In the genomic region with DNA sequence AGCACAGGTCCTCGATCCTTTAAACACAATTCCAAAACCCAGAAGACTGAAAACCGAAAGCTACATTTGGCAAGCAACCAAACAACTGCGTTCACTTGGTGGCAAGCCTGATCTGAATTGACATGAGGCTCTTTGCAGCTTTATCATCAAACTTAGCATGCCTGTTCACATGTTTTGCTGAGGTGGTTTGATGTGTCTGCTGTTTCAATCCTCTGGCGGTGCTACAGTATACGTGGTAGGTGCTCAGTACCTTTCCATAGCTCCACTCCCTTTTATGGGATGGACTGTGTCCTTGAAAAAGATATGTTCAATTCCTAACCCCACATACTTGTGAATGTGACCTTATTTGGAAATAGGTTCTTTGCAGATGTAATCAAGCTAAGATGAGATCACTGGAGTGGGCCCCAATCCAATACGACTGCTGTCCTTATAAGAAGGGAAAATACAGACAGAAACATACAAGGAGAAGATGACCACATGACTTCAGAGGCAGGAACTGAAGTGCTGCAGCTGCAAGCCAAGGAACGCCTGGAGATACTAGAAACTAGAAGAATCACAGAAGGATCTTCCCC, we compare ENCODE assay signal across 8 cellular contexts.
DNase-seq lines count a peak whose midpoint lies in the region; ATAC-seq and TF ChIP-seq lines count a peak whose summit lies in the region.

No MANE protein-coding gene starts in this region.

- H3K27me3 ChIP-seq in HUES6 (ENCODE audit: control insufficient read depth, insufficient read depth, low read length) = no peaks in the 10 kb centered on the region
- H3K27me3 ChIP-seq in muscle layer of colon (ENCODE audit: control insufficient read depth in 1 of 2, insufficient read depth in 2 of 2, low read length in 2 of 2) = no peaks in the 10 kb centered on the region

- no peak for ATAC-seq in HG03045 (IDR thresholded peaks at IDR 0.05; ENCODE audit: unreplicated experiment)

- H3K9ac ChIP-seq in HUES6 (ENCODE audit: low read length) = no peak overlapping the region
- H3K9ac ChIP-seq in muscle layer of colon (ENCODE audit: low read length) = peak overlapping the region; percentile 9

- H3K27ac ChIP-seq in HUES6 (ENCODE audit: low read depth, low read length) (0 out of 2 replicates have a peak overlapping the region, but pooled peaks have one; percentile 42), muscle layer of colon (ENCODE audit: low read depth, low read length) (peak overlapping the region; percentile 29)

- H3K36me3 ChIP-seq in HUES6 (ENCODE audit: control insufficient read depth, insufficient read depth, low read length) (no peaks in the 10 kb centered on the region), muscle layer of colon (ENCODE audit: insufficient read depth, low read length) (no peaks in the 10 kb centered on the region)

- in situ Hi-C loops in ACHN (cut with HindIII; ENCODE audit: low pct_ligation_motif_present, low pct_unique_long_range_greater_than_20kb, low sequenced_read_pairs) = no loop called here

- TF ChIP-seq CTCF in AG10803 (conservative IDR thresholded peaks at IDR 0.05; ENCODE audit: low read length) = no peak

- H3K4me3 ChIP-seq in AG10803 (ENCODE audit: low read length) (no peak overlapping the region), HUES6 (ENCODE audit: low read depth, low read length) (no peak overlapping the region), muscle layer of colon (ENCODE audit: low read depth in 1 of 2, low read length in 2 of 2) (peak overlapping the region in 1 of 2 donors; percentile 12)

- DNase-seq in AG10803 (ENCODE audit: low read depth) (peak; percentile 86), dedifferentiated amniotic fluid mesenchymal stem cell (ENCODE audit: extremely low spot score) (peak; percentile 42), ecto neural progenitor cell (ENCODE audit: low spot score) (no peak), ACHN (no peak)
- DNase-seq in activated T-cell treated with anti-CD3 and anti-CD28 coated beads, Interleukin-2, amount 50 U/mL, for 48 hours = no peak

- H3K9me3 ChIP-seq in HUES6 (ENCODE audit: control insufficient read depth, insufficient read depth, low read depth, low read length) = no peaks in the 10 kb centered on the region
- no peaks in the 10 kb centered on the region for H3K9me3 ChIP-seq in muscle layer of colon (ENCODE audit: low read length)

- H3K4me1 ChIP-seq in HUES6 (ENCODE audit: control insufficient read depth, insufficient read depth, low read length) = peaks cover 39% of the 10 kb centered on the region
- H3K4me1 ChIP-seq in muscle layer of colon (ENCODE audit: insufficient read depth, low read length) = peaks cover 71% of the 10 kb centered on the region

Comparison
In these comparisons a context has a peak if more than half of its experiments do, and no peak if none do; other contexts are left out.
1. DNase-seq: peak in AG10803 (single experiment) and dedifferentiated amniotic fluid mesenchymal stem cell (single experiment); none in ecto neural progenitor cell (single experiment), activated T-cell treated with anti-CD3 and anti-CD28 coated beads, Interleukin-2, amount 50 U/mL, for 48 hours (0 of 2) and ACHN (single experiment).